Comparison of ENCODE assay signal across 1 cellular context in the genomic region with DNA sequence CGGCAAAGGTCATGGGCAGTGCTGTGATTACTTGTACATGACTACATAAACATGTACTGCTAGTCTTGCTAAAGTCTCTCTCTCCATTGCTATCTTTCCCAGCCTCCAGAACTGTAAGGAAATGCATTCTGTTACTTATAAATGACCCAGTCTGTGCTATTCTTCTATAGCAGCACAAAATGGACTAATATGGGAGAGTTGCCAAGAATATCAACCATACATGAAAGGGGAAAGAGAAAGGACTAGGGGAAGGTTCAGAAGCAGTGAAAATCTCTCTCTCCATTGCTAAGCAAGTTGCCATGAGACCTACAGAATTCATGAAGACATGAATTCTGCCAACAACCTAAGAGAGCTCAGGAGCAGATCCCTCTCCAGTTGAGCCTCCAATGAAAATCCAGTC.
TF ChIP-seq lines count a peak whose summit lies in the region.

No MANE protein-coding gene starts in this region.

TF ChIP-seq in IMR-90, 13 proteins besides CTCF, POLR2A, EP300 and RAD21:
- TF ChIP-seq ELK1 (IDR thresholded peaks at IDR 0.05; ENCODE audit: borderline replicate concordance, low read depth, low read length) = no peak
- no peak for TF ChIP-seq MXI1 (IDR thresholded peaks at IDR 0.05; ENCODE audit: borderline replicate concordance, low read depth, low read length)
- no peak for TF ChIP-seq RCOR1 (IDR thresholded peaks at IDR 0.05; ENCODE audit: insufficient replicate concordance, low read length)
- no peak for TF ChIP-seq MAZ (IDR thresholded peaks at IDR 0.05; ENCODE audit: borderline replicate concordance, low read depth, low read length)
- TF ChIP-seq RFX5 (IDR thresholded peaks at IDR 0.05; ENCODE audit: low read depth, low read length) = no peak
- no peak for TF ChIP-seq FOS (IDR thresholded peaks at IDR 0.05; ENCODE audit: low read depth, low read length)
- no peak for TF ChIP-seq SMC3 (IDR thresholded peaks at IDR 0.05; ENCODE audit: low read depth, low read length)
- no peak for TF ChIP-seq CEBPB (IDR thresholded peaks at IDR 0.05; ENCODE audit: low read depth, low read length)
